Comparison of ENCODE assay signal across 7 cellular contexts in genomic region chr2:164839914-164840457, GRCh38. TPM values are rescaled to one million over a fixed set of nuclear protein-coding genes. Genes with fewer than 3 reads are reported as not detected.
DNase-seq lines count a peak whose midpoint lies in the region; ATAC-seq, FAIRE-seq and TF ChIP-seq lines count a peak whose summit lies in the region.

No MANE protein-coding gene starts in this region.

- H3K4me1 ChIP-seq in right cardiac atrium (ENCODE audit: control insufficient read depth, insufficient read depth, low read length) (no peaks in the 10 kb centered on the region), smooth muscle cell (ENCODE audit: low read depth) (no peaks in the 10 kb centered on the region)
- no peaks in the 10 kb centered on the region for H3K4me1 ChIP-seq in effector memory CD4-positive, alpha-beta T cell (ENCODE audit: control insufficient read depth, insufficient read depth, low read length, poor library complexity, severe bottlenecking)

- no peaks in the 10 kb centered on the region for H3K36me3 ChIP-seq in SK-N-MC (ENCODE audit: insufficient read depth, low read length)
- no peaks in the 10 kb centered on the region for H3K36me3 ChIP-seq in smooth muscle cell (ENCODE audit: low read depth)
- no peaks in the 10 kb centered on the region for H3K36me3 ChIP-seq in effector memory CD4-positive, alpha-beta T cell (ENCODE audit: control insufficient read depth, insufficient read depth, low read length)

- peaks cover 23% of the 10 kb centered on the region for H3K79me2 ChIP-seq in smooth muscle cell (ENCODE audit: low read depth)

- no peak for TF ChIP-seq POLR2A in H54 (IDR thresholded peaks at IDR 0.05; ENCODE audit: low read depth, low read length)

- no peak for TF ChIP-seq CTCF in smooth muscle cell (IDR thresholded peaks at IDR 0.05; ENCODE audit: borderline replicate concordance, insufficient read depth, poor library complexity, severe bottlenecking)

- no peaks in the 10 kb centered on the region for H3K9me3 ChIP-seq in SK-N-MC (ENCODE audit: low read depth, low read length)
- H3K9me3 ChIP-seq in right cardiac atrium (ENCODE audit: control insufficient read depth, low read length), result no peaks in the 10 kb centered on the region
- no peaks in the 10 kb centered on the region for H3K9me3 ChIP-seq in smooth muscle cell (replicated peaks; ENCODE audit: low read depth)
- H3K9me3 ChIP-seq in effector memory CD4-positive, alpha-beta T cell (ENCODE audit: control insufficient read depth, low read length), result no peaks in the 10 kb centered on the region

- FAIRE-seq in H54 (lab: Jason Lieb, UNC), result peak; percentile 23

- no peaks in the 10 kb centered on the region for H4K20me1 ChIP-seq in smooth muscle cell (ENCODE audit: low read depth)

- H3K27ac ChIP-seq in SK-N-MC (no peak overlapping the region), right cardiac atrium (ENCODE audit: low read length) (no peak overlapping the region), smooth muscle cell (ENCODE audit: low read depth) (no peak overlapping the region)
- no peak overlapping the region for H3K27ac ChIP-seq in effector memory CD4-positive, alpha-beta T cell (ENCODE audit: insufficient read depth, low read length, poor library complexity, severe bottlenecking)

- DNase-seq in H54 (ENCODE audit: insufficient read length, low spot score) (no peak), SK-N-MC (ENCODE audit: low read depth, low spot score) (no peak), right cardiac atrium (no peak), smooth muscle cell (lab: John Stamatoyannopoulos, UW; ENCODE audit: unreplicated experiment) (no peak)
- DNase-seq in stimulated activated CD4-positive, alpha-beta T cell treated with anti-CD3 and anti-CD28 coated beads, Interleukin-2, amount 100 ng/mL, for 48 hours, result no peak
- DNase-seq in effector memory CD4-positive, alpha-beta T cell, result no peak

- H3F3A ChIP-seq in smooth muscle cell (ENCODE audit: low read depth), result peaks cover 3% of the 10 kb centered on the region

- H2AFZ ChIP-seq in smooth muscle cell (ENCODE audit: low read depth), result no peak overlapping the region

- 12% methylated on average over 8 of the region's 8 CpGs for WGBS in right cardiac atrium
- WGBS in smooth muscle cell (ENCODE audit: low lambda C conversion rate), result 40% methylated on average over 8 of the region's 8 CpGs

- ATAC-seq in right cardiac atrium (no peak), GM19467 (IDR thresholded peaks at IDR 0.05; ENCODE audit: unreplicated experiment) (no peak)

- H3K9ac ChIP-seq in SK-N-MC (ENCODE audit: insufficient read length) (no peak overlapping the region), smooth muscle cell (ENCODE audit: low read depth) (no peak overlapping the region)

- H3K4me3 ChIP-seq in SK-N-MC (peak overlapping the region; percentile 93), right cardiac atrium (ENCODE audit: low read length) (peak overlapping the region; percentile 91), smooth muscle cell (peak overlapping the region; percentile 80)
- no peak overlapping the region for H3K4me3 ChIP-seq in effector memory CD4-positive, alpha-beta T cell (ENCODE audit: insufficient read depth, low read depth, low read length, poor library complexity, severe bottlenecking)

- intact Hi-C loops in right cardiac atrium (cut with DNase I), result loop anchor here in 3 of 4 donors (5.0 to 10.0 kb wide), 4 partner anchors 65 to 105 kb away; no protein-coding TSS in a partner anchor

- H3K27me3 ChIP-seq in right cardiac atrium (ENCODE audit: control insufficient read depth, insufficient read depth) (no peaks in the 10 kb centered on the region), smooth muscle cell (ENCODE audit: low read depth) (no peaks in the 10 kb centered on the region)
- H3K27me3 ChIP-seq in effector memory CD4-positive, alpha-beta T cell (replicated peaks; ENCODE audit: control insufficient read depth, insufficient read depth, low read length, poor library complexity, severe bottlenecking), result peaks cover 5% of the 10 kb centered on the region

- H3K4me2 ChIP-seq in smooth muscle cell, result peak overlapping the region; percentile 89

RNA-seq across cellular contexts. Expression of gene COBLL1, which starts 1.6 kb away (rescaled TPM):
- 1 to 10 TPM; 7.3 to 9.2 (median 8.6) TPM for total RNA-seq in right cardiac atrium
- 3.2 TPM for polyA plus RNA-seq in right cardiac atrium
- total RNA-seq in smooth muscle cell, result 13.9 and 17.4 TPM in 2 replicates
- 5.2 and 8.3 TPM in 2 replicates for polyA plus RNA-seq in smooth muscle cell
